Comparison of ENCODE assay signal across 19 cellular contexts in genomic region chrX:46918434-46918833, GRCh38. TPM values are rescaled to one million over a fixed set of nuclear protein-coding genes. Genes with fewer than 3 reads are reported as not detected.
DNase-seq lines count a peak whose midpoint lies in the region; ATAC-seq and TF ChIP-seq lines count a peak whose summit lies in the region.
"Had no signal": no experiment of that assay in that cellular context is flagged by ENCODE, and none has a peak within 500 bp of the region (broad histone marks: within the 10 kb centered on the region; RNA-seq: fewer than 3 reads in every experiment).

No MANE protein-coding gene starts in this region.

- no peak overlapping the region for H2AK5ac ChIP-seq in trophoblast cell (ENCODE audit: low read length)

- no peak overlapping the region for H3K4me3 ChIP-seq in LNCaP clone FGC (ENCODE audit: low read depth, low read length)
- no peak overlapping the region for H3K4me3 ChIP-seq in fibroblast of mammary gland (ENCODE audit: control insufficient read depth, low read depth, low read length)
- no peak overlapping the region for H3K4me3 ChIP-seq in trophoblast cell (ENCODE audit: low read depth, low read length)

- no peak overlapping the region for H3K9ac ChIP-seq in trophoblast cell (ENCODE audit: low read length)
- H3K9ac ChIP-seq: KMS-11, SK-N-SH had no signal

- peaks cover 4% of the 10 kb centered on the region for H3K79me1 ChIP-seq in trophoblast cell (ENCODE audit: low read length)

- no peak overlapping the region for H2BK12ac ChIP-seq in trophoblast cell (ENCODE audit: low read length)

- no peaks in the 10 kb centered on the region for H3K36me3 ChIP-seq in trophoblast cell (ENCODE audit: control insufficient read depth in 1 of 2, insufficient read depth in 2 of 2, low read length in 2 of 2)

- no peak overlapping the region for H3K27ac ChIP-seq in trophoblast cell (ENCODE audit: low read depth, low read length)
- H3K27ac ChIP-seq: KMS-11 had no signal

- no peak overlapping the region for H3K23ac ChIP-seq in trophoblast cell (ENCODE audit: low read length)

- H3K18ac ChIP-seq in trophoblast cell (ENCODE audit: low read length), result no peak overlapping the region

- H4K12ac ChIP-seq in trophoblast cell (ENCODE audit: low read depth, low read length), result no peak overlapping the region

- H3K79me2 ChIP-seq in trophoblast cell (ENCODE audit: control insufficient read depth, insufficient read depth, low read length, poor library complexity), result peaks cover 16% of the 10 kb centered on the region

- no peak overlapping the region for H4K8ac ChIP-seq in trophoblast cell (ENCODE audit: low read depth, low read length)

- no peak overlapping the region for H2BK5ac ChIP-seq in trophoblast cell (ENCODE audit: low read depth, low read length, poor library complexity)

- no peak overlapping the region for H2BK120ac ChIP-seq in trophoblast cell (ENCODE audit: insufficient read depth, low read length, poor library complexity)

- DNase-seq in AG20443 (ENCODE audit: low spot score) (peak; percentile 9), LNCaP clone FGC (ENCODE audit: low read depth) (peak; percentile 40), fibroblast of mammary gland (ENCODE audit: low read depth) (peak; percentile 10), trophoblast cell (no peak), glomerular visceral epithelial cell (ENCODE audit: extremely low spot score) (no peak)
- no peak for DNase-seq in stimulated activated CD4-positive, alpha-beta T cell treated with anti-CD3 and anti-CD28 coated beads, Interleukin-4, amount 100 ng/mL, for 4 hours
- DNase-seq: DMS79 treated with DMSO at 0.1 percent for 48 hours; GDM1; MM.1S; NCI-H1417; NCI-H2029; NCI-H524 treated with DMSO at 0.1 percent for 48 hours; NK-92 treated with Interleukin-12 subunit alpha and Interleukin-12 subunit beta, amount 100 ng/mL, for 24 hours; SK-N-SH had no signal

- H3K27me3 ChIP-seq in trophoblast cell (ENCODE audit: insufficient read depth, low read length), result no peaks in the 10 kb centered on the region

- no peak for TF ChIP-seq CTCF in LNCaP clone FGC (IDR thresholded peaks at IDR 0.05; ENCODE audit: control insufficient read depth, extremely low read depth, insufficient read depth)
- TF ChIP-seq CTCF in fibroblast of mammary gland (conservative IDR thresholded peaks at IDR 0.05; ENCODE audit: control insufficient read depth, insufficient read depth, low read depth, low read length), result no peak

- no peak overlapping the region for H3K14ac ChIP-seq in trophoblast cell (ENCODE audit: low read length)

- peak overlapping the region; percentile 87 for H3K4ac ChIP-seq in trophoblast cell (ENCODE audit: low read depth, low read length)

- H3K4me1 ChIP-seq in trophoblast cell (ENCODE audit: control insufficient read depth in 1 of 2, insufficient read depth in 2 of 2, low read length in 2 of 2), result peaks cover 0 to 12% of the 10 kb centered on the region in 2 experiments

- H2AFZ ChIP-seq in trophoblast cell (ENCODE audit: insufficient read depth, low read length, poor library complexity), result no peak overlapping the region

- H3K9me3 ChIP-seq in trophoblast cell (ENCODE audit: insufficient read depth, low read depth, low read length), result no peaks in the 10 kb centered on the region
- H3K9me3 ChIP-seq: Caco-2, SK-N-SH had no signal

- no CpG with 5 or more reads among the region's 1 CpG for WGBS in trophoblast cell (ENCODE audit: extremely low coverage, insufficient coverage, insufficient read length)

- no peak overlapping the region for H4K91ac ChIP-seq in trophoblast cell (ENCODE audit: low read depth, low read length)

- no peak for ATAC-seq in HG03108 (IDR thresholded peaks at IDR 0.05; ENCODE audit: unreplicated experiment)
- ATAC-seq in HG03571 (IDR thresholded peaks at IDR 0.05; ENCODE audit: unreplicated experiment), result no peak
- ATAC-seq: HCT116 had no signal

- no peak overlapping the region for H3K4me2 ChIP-seq in trophoblast cell (ENCODE audit: low read length)
- H3K4me2 ChIP-seq: KMS-11, SK-N-SH had no signal

RNA-seq across cellular contexts. Expression of gene JADE3, which starts 6.2 kb away (rescaled TPM):
- 15.6 and 15.7 TPM in 2 replicates for polyA plus RNA-seq in trophoblast cell (2013)

Comparison
In these comparisons a context has a peak if more than half of its experiments do, and no peak if none do; other contexts are left out.
1. DNase-seq: peak in AG20443 (single experiment), LNCaP clone FGC (single experiment) and fibroblast of mammary gland (single experiment); none in trophoblast cell (0 of 2), glomerular visceral epithelial cell (single experiment) and stimulated activated CD4-positive, alpha-beta T cell treated with anti-CD3 and anti-CD28 coated beads, Interleukin-4, amount 100 ng/mL, for 4 hours (0 of 2).